ENCODE assay signal across 25 cellular contexts in the genomic region with DNA sequence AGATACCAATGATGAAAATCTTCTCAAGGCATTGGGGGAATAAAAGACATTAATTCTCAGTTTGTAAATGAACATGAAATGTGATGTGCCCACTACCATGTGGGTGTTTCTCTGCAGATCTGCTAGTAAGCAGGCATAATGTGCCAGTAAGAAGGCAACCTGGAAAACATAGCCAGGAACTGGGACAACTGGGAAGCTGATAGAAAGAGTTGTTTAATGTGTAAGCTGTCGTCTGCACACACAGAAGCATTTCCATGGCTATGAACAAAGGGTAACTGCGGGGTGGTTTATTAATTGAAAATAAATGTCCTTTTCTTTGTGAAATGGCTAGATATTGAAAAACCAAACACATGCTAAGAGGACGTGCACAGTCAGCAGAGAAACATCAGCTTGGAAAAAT. TPM values are rescaled to one million over a fixed set of nuclear protein-coding genes. Genes with fewer than 3 reads are reported as not detected.
DNase-seq lines count a peak whose midpoint lies in the region; ATAC-seq, FAIRE-seq and TF ChIP-seq lines count a peak whose summit lies in the region.
"Had no signal": no experiment of that assay in that cellular context is flagged by ENCODE, and none has a peak within 500 bp of the region (broad histone marks: within the 10 kb centered on the region; RNA-seq: fewer than 3 reads in every experiment).

No MANE protein-coding gene starts in this region.

- H4K20me1 ChIP-seq in HepG2 (ENCODE audit: insufficient read depth, low read length): no peaks in the 10 kb centered on the region

- H3K27me3 Mint-ChIP-seq in activated naive CD4-positive, alpha-beta T cell treated with anti-CD3 and anti-CD28 coated beads for 36 hours (ENCODE audit: low read depth): no peaks in the 10 kb centered on the region
- H3K27me3 Mint-ChIP-seq in naive thymus-derived CD8-positive, alpha-beta T cell: peaks cover 0 to 9% (median 2%) of the 10 kb centered on the region in 5 donors
- H3K27me3 Mint-ChIP-seq: CD4-positive, CD25-positive, alpha-beta regulatory T cell had no signal

- FAIRE-seq in HepG2 (lab: Jason Lieb, UNC): no peak
- FAIRE-seq: GM12878, GM19239, H54, HTR-8/SVneo had no signal

- no TSS peak for BruUV-seq in HepG2 (replicated peaks; lab: Mats Ljungman, UMichigan)

- no peak for TF ChIP-seq RAD21 in HepG2 (CRISPR knock-in tag; IDR thresholded peaks at IDR 0.05)

- in situ Hi-C loops in HepG2 (cut with HindIII; ENCODE audit: extremely low pct_ligation_motif_present, low pct_unique_long_range_greater_than_20kb): loop anchor here (10.0 kb wide), 1 partner anchor 1226 kb away; no protein-coding TSS in a partner anchor

- H3K79me1 ChIP-seq in mesenchymal stem cell (replicated peaks; ENCODE audit: low read length, poor library complexity, severe bottlenecking): no peaks in the 10 kb centered on the region
- no peaks in the 10 kb centered on the region for H3K79me1 ChIP-seq in neuronal stem cell (ENCODE audit: low read depth, low read length)

- H2BK12ac ChIP-seq in mesenchymal stem cell (ENCODE audit: low read length in 2 of 2): no peak overlapping the region
- no peak overlapping the region for H2BK12ac ChIP-seq in neuronal stem cell (ENCODE audit: low read length)

- H3K27ac ChIP-seq in right lobe of liver: no peak overlapping the region
- H3K27ac ChIP-seq in HepG2 (ENCODE audit: extremely low read length, insufficient read depth, low read length): no peak overlapping the region
- no peak overlapping the region for H3K27ac ChIP-seq in mesenchymal stem cell (ENCODE audit: low read length, poor library complexity, severe bottlenecking)
- H3K27ac ChIP-seq in neuronal stem cell (replicated peaks; ENCODE audit: low read length): no peak overlapping the region
- H3K27ac ChIP-seq: 22Rv1, GM23248 had no signal

- H3K36me3 Mint-ChIP-seq in activated naive CD4-positive, alpha-beta T cell treated with anti-CD3 and anti-CD28 coated beads for 36 hours (ENCODE audit: low read depth): no peaks in the 10 kb centered on the region
- H3K36me3 Mint-ChIP-seq in naive thymus-derived CD8-positive, alpha-beta T cell: no peaks in the 10 kb centered on the region
- H3K36me3 Mint-ChIP-seq: CD4-positive, CD25-positive, alpha-beta regulatory T cell; CD8-positive, alpha-beta memory T cell; IgD-negative memory B cell had no signal

- no peak overlapping the region for H4K8ac ChIP-seq in mesenchymal stem cell (ENCODE audit: low read length)
- no peak overlapping the region for H4K8ac ChIP-seq in neuronal stem cell (ENCODE audit: low read depth, low read length)

- ATAC-seq in right lobe of liver (peak in 3 of 4 donors; percentile 50 to 80 (median 52)), HepG2 (no peak)
- no peak for ATAC-seq in naive thymus-derived CD8-positive, alpha-beta T cell
- ATAC-seq: GM12878 had no signal

- TF ChIP-seq POLR2A in right lobe of liver (IDR thresholded peaks at IDR 0.05) (no peak), HepG2 (IDR thresholded peaks at IDR 0.05; ENCODE audit: insufficient read depth in 1 of 2, low read depth in 2 of 2, low read length in 2 of 2) (no peak)

- H3K4me2 ChIP-seq in HepG2 (ENCODE audit: low read depth, low read length) (no peak overlapping the region), mesenchymal stem cell (ENCODE audit: low read length, poor library complexity, severe bottlenecking) (no peak overlapping the region), neuronal stem cell (ENCODE audit: insufficient read depth, low read length, poor library complexity, severe bottlenecking) (no peak overlapping the region)

- H3K27me3 ChIP-seq in right lobe of liver (no peaks in the 10 kb centered on the region), HepG2 (ENCODE audit: control insufficient read depth in 1 of 2, insufficient read depth in 2 of 2, low read length in 2 of 2) (no peaks in the 10 kb centered on the region), mesenchymal stem cell (ENCODE audit: control insufficient read depth in 1 of 2, insufficient read depth in 1 of 2, low read length in 2 of 2) (no peaks in the 10 kb centered on the region), neuronal stem cell (ENCODE audit: control insufficient read depth in 3 of 3, insufficient read depth in 3 of 3, low read depth in 1 of 3, low read length in 3 of 3) (no peaks in the 10 kb centered on the region)
- H3K27me3 ChIP-seq: BE2C had no signal

- no peak overlapping the region for H3K4me3 Mint-ChIP-seq in activated naive CD4-positive, alpha-beta T cell treated with anti-CD3 and anti-CD28 coated beads for 36 hours
- H3K4me3 Mint-ChIP-seq in naive thymus-derived CD8-positive, alpha-beta T cell: no peak overlapping the region
- H3K4me3 Mint-ChIP-seq: CD4-positive, CD25-positive, alpha-beta regulatory T cell; CD8-positive, alpha-beta memory T cell; IgD-negative memory B cell had no signal

- H3K4me1 ChIP-seq in right lobe of liver (peaks cover 0 to 14% (median 0%) of the 10 kb centered on the region in 4 donors), HepG2 (ENCODE audit: insufficient read depth, low read length) (peaks cover 15% of the 10 kb centered on the region), mesenchymal stem cell (ENCODE audit: control insufficient read depth, insufficient read depth, low read depth, low read length) (no peaks in the 10 kb centered on the region), neuronal stem cell (ENCODE audit: control insufficient read depth in 2 of 2, insufficient read depth in 1 of 2, low read depth in 1 of 2, low read length in 2 of 2) (peaks cover 6 to 9% of the 10 kb centered on the region in 2 donors)
- H3K4me1 ChIP-seq: BE2C had no signal

- no peaks in the 10 kb centered on the region for H3K4me1 Mint-ChIP-seq in activated naive CD4-positive, alpha-beta T cell treated with anti-CD3 and anti-CD28 coated beads for 36 hours (ENCODE audit: low read depth)
- H3K4me1 Mint-ChIP-seq in naive thymus-derived CD8-positive, alpha-beta T cell: no peaks in the 10 kb centered on the region
- H3K4me1 Mint-ChIP-seq: CD4-positive, CD25-positive, alpha-beta regulatory T cell; CD8-positive, alpha-beta memory T cell; IgD-negative memory B cell had no signal

- no peak overlapping the region for H4K91ac ChIP-seq in mesenchymal stem cell (ENCODE audit: low read length)
- no peak overlapping the region for H4K91ac ChIP-seq in neuronal stem cell (ENCODE audit: low read depth, low read length, poor library complexity)

- TF ChIP-seq EP300 in HepG2 (IDR thresholded peaks at IDR 0.05; ENCODE audit: low read depth in 2 of 2, low read length in 2 of 2) (no peak), HepG2 (CRISPR knock-in tag; IDR thresholded peaks at IDR 0.05; ENCODE audit: borderline replicate concordance) (no peak)

- H3K4me3 ChIP-seq in right lobe of liver (no peak overlapping the region), HepG2 (replicated peaks in 1 of 3; ENCODE audit: insufficient read depth in 1 of 3, low read depth in 2 of 3, low read length in 3 of 3) (no peak overlapping the region), mesenchymal stem cell (ENCODE audit: insufficient read depth in 1 of 2, low read depth in 1 of 2, low read length in 2 of 2) (no peak overlapping the region), neuronal stem cell (ENCODE audit: low read length in 2 of 2) (no peak overlapping the region)
- H3K4me3 ChIP-seq: GM12878, GM23248 had no signal

- H2BK15ac ChIP-seq in mesenchymal stem cell (ENCODE audit: low read depth, poor library complexity, severe bottlenecking) (no peak overlapping the region), neuronal stem cell (ENCODE audit: low read length) (no peak overlapping the region)

- H3K79me2 ChIP-seq in HepG2 (ENCODE audit: insufficient read depth, low read length): no peaks in the 10 kb centered on the region

- no peak overlapping the region for H3K9ac ChIP-seq in HepG2 (ENCODE audit: insufficient read depth, low read depth, low read length)
- peak overlapping the region; percentile 42 for H3K9ac ChIP-seq in mesenchymal stem cell (ENCODE audit: low read length)
- H3K9ac ChIP-seq in neuronal stem cell (ENCODE audit: low read depth, low read length, poor library complexity): no peak overlapping the region
- H3K9ac ChIP-seq: GM23248 had no signal

- CTCF ChIA-PET in HepG2 (lab: Yijun Ruan, JAX; ENCODE audit: low intra/inter-chr PET ratio, low total read pairs): no interaction called here
- CTCF ChIA-PET in activated naive CD4-positive, alpha-beta T cell treated with anti-CD3 and anti-CD28 coated beads for 36 hours (lab: Charles Lee): no interaction called here

- no peak for TF ChIP-seq CTCF in right lobe of liver (IDR thresholded peaks at IDR 0.05)
- TF ChIP-seq CTCF in HepG2 (CRISPR knock-in tag; IDR thresholded peaks at IDR 0.05): no peak

- H3K27ac Mint-ChIP-seq in activated naive CD4-positive, alpha-beta T cell treated with anti-CD3 and anti-CD28 coated beads for 36 hours: no peak overlapping the region
- no peak overlapping the region for H3K27ac Mint-ChIP-seq in naive thymus-derived CD8-positive, alpha-beta T cell
- H3K27ac Mint-ChIP-seq: CD4-positive, CD25-positive, alpha-beta regulatory T cell; CD8-positive, alpha-beta memory T cell had no signal

- intact Hi-C loops in right lobe of liver (cut with DNase I) (no loop called here), HepG2 (cut with micrococcal nuclease; ENCODE audit: unreplicated experiment) (loop anchor here (10.0 kb wide), 4 partner anchors 146 to 356 kb away; no protein-coding TSS in a partner anchor)
- intact Hi-C loops in activated naive CD4-positive, alpha-beta T cell treated with anti-CD3 and anti-CD28 coated beads for 36 hours (cut with micrococcal nuclease): no loop called here

- H2AFZ ChIP-seq in HepG2 (ENCODE audit: low read length) (no peak overlapping the region), mesenchymal stem cell (ENCODE audit: low read depth, low read length) (no peak overlapping the region), neuronal stem cell (ENCODE audit: low read length) (peak overlapping the region; percentile 9)
- H2AFZ ChIP-seq: GM23248 had no signal

- H3K23ac ChIP-seq in mesenchymal stem cell (ENCODE audit: low read length in 2 of 2) (no peak overlapping the region), neuronal stem cell (ENCODE audit: low read depth, low read length, poor library complexity) (no peak overlapping the region)

- H3K36me3 ChIP-seq in right lobe of liver (no peaks in the 10 kb centered on the region), HepG2 (replicated peaks in 1 of 2; ENCODE audit: control insufficient read depth in 1 of 2, insufficient read depth in 2 of 2, low read length in 2 of 2) (no peaks in the 10 kb centered on the region), mesenchymal stem cell (ENCODE audit: control insufficient read depth in 1 of 2, insufficient read depth in 2 of 2, low read depth in 1 of 2, low read length in 2 of 2) (no peaks in the 10 kb centered on the region), neuronal stem cell (replicated peaks in 1 of 2; ENCODE audit: control insufficient read depth in 2 of 2, insufficient read depth in 2 of 2, low read length in 2 of 2) (no peaks in the 10 kb centered on the region)
- H3K36me3 ChIP-seq: BE2C had no signal

- H2AK5ac ChIP-seq in mesenchymal stem cell (ENCODE audit: low read length, severe bottlenecking): no peak overlapping the region
- H2AK5ac ChIP-seq in neuronal stem cell (ENCODE audit: low read depth, low read length): no peak overlapping the region

- H3K4ac ChIP-seq in mesenchymal stem cell (ENCODE audit: low read depth in 1 of 2, low read length in 2 of 2) (no peak overlapping the region), neuronal stem cell (ENCODE audit: low read length) (no peak overlapping the region)

- POLR2A ChIA-PET in HepG2 (lab: Yijun Ruan, JAX): no interaction called here
- POLR2A ChIA-PET in naive thymus-derived CD8-positive, alpha-beta T cell (lab: Charles Lee): no interaction called here

- DNase-seq in right lobe of liver (no peak), HepG2 (ENCODE audit: low spot score) (no peak), mesenchymal stem cell (no peak), neuronal stem cell (ENCODE audit: low spot score) (no peak), HK-2 (ENCODE audit: unreplicated experiment) (no peak)
- DNase-seq in activated naive CD4-positive, alpha-beta T cell treated with anti-CD3 and anti-CD28 coated beads for 36 hours: no peak
- no peak for DNase-seq in naive thymus-derived CD8-positive, alpha-beta T cell
- DNase-seq: BE2C; C1 segment of cervical spinal cord; CD4-positive, CD25-positive, alpha-beta regulatory T cell; CD8-positive, alpha-beta memory T cell; COR-L47; DMS 273 treated with DMSO at 0.1 percent for 48 hours; DMS53; DND-41; EL; GM23248; HCEC 1CT had no signal

- H3K18ac ChIP-seq in mesenchymal stem cell (ENCODE audit: low read depth in 1 of 2, low read length in 2 of 2) (no peak overlapping the region), neuronal stem cell (ENCODE audit: low read length) (no peak overlapping the region)

- no peak overlapping the region for H2BK5ac ChIP-seq in mesenchymal stem cell (ENCODE audit: low read depth, low read length, poor library complexity, severe bottlenecking)
- no peak overlapping the region for H2BK5ac ChIP-seq in neuronal stem cell (ENCODE audit: low read length)

- H2BK120ac ChIP-seq in mesenchymal stem cell (ENCODE audit: low read depth, low read length) (no peak overlapping the region), neuronal stem cell (ENCODE audit: low read depth, low read length) (no peak overlapping the region)

- 18% methylated on average over 3 of the region's 3 CpGs for WGBS in right lobe of liver (ENCODE audit: insufficient coverage, low coverage, low lambda C conversion rate, missing lambda C conversion rate)
- WGBS in HepG2 (ENCODE audit: low lambda C conversion rate): 13% methylated on average over 3 of the region's 3 CpGs
- 79% methylated on average over 3 of the region's 3 CpGs for WGBS in mesenchymal stem cell
- no CpG with 5 or more reads among the region's 3 CpGs for WGBS in neuronal stem cell (ENCODE audit: extremely low coverage in 2 of 2, insufficient read length in 2 of 2, insufficient replicate concordance in 1 of 2), 2 donors

- H3K14ac ChIP-seq in mesenchymal stem cell (ENCODE audit: low read length in 2 of 2): no peak overlapping the region
- H3K14ac ChIP-seq in neuronal stem cell (ENCODE audit: low read length): no peak overlapping the region

- H3K9me3 ChIP-seq in right lobe of liver (no peaks in the 10 kb centered on the region), HepG2 (ENCODE audit: low read length) (no peaks in the 10 kb centered on the region), mesenchymal stem cell (ENCODE audit: control insufficient read depth, low read length) (no peaks in the 10 kb centered on the region), neuronal stem cell (replicated peaks in 1 of 2; ENCODE audit: control insufficient read depth in 2 of 2, insufficient read depth in 1 of 2, low read depth in 1 of 2, low read length in 2 of 2) (no peaks in the 10 kb centered on the region)
- H3K9me3 ChIP-seq: BE2C had no signal

- peaks cover 2% of the 10 kb centered on the region for H3K9me3 Mint-ChIP-seq in activated naive CD4-positive, alpha-beta T cell treated with anti-CD3 and anti-CD28 coated beads for 36 hours
- peaks cover 0 to 2% (median 0%) of the 10 kb centered on the region in 9 donors for H3K9me3 Mint-ChIP-seq in naive thymus-derived CD8-positive, alpha-beta T cell

RNA-seq across cellular contexts. Expression of a gene that starts 52.0 kb away (rescaled TPM):
- under 1 TPM in 3 of 6 experiments, not detected in 3; 0.12 to 0.37 (median 0.23) TPM for total RNA-seq in right lobe of liver
- total RNA-seq in HepG2 (2016; rRNA removed; fragmentation: Illumina TruSeq; extraction: Trizol): 0.15 and 0.34 TPM in 2 replicates
- total RNA-seq in HepG2 (2016; cell fraction: cytosol; rRNA removed; fragmentation: Illumina TruSeq; extraction: Trizol; ENCODE audit: low read depth): not detected in 2 replicates
- 0.09 and 0.18 TPM in 2 replicates for total RNA-seq in HepG2 (2016; cell fraction: insoluble cytoplasmic fraction; rRNA removed; fragmentation: Illumina TruSeq; extraction: Trizol)
- 0.07 TPM in 1 of 2 replicates, not detected in the other for total RNA-seq in HepG2 (2016; cell fraction: membrane; rRNA removed; fragmentation: Illumina TruSeq; extraction: Trizol)
- total RNA-seq in HepG2 (2016; cell fraction: nucleus; rRNA removed; fragmentation: Illumina TruSeq; extraction: Trizol): 0.25 TPM in 1 of 2 replicates, not detected in the other
- polyA plus RNA-seq in HepG2 (2011; rRNA removed): 0.05 and 0.09 TPM in 2 replicates
- 0.05 TPM in 1 of 2 replicates, not detected in the other for polyA plus RNA-seq in HepG2 (2011; cell fraction: cytosol; rRNA removed)
- 0.09 and 0.11 TPM in 2 replicates for polyA plus RNA-seq in HepG2 (2011; cell fraction: nucleus; rRNA removed)
- 0.15 and 0.20 TPM in 2 replicates for polyA plus RNA-seq in HepG2 (2012)
- polyA plus RNA-seq in HepG2 (2016; cell fraction: cytosol; fragmentation: Illumina TruSeq; extraction: Trizol; ENCODE audit: low read depth): not detected in 2 replicates
- polyA plus RNA-seq in HepG2 (2016; cell fraction: insoluble cytoplasmic fraction; fragmentation: Illumina TruSeq; extraction: Trizol; ENCODE audit: low read depth): 0.10 TPM in 1 of 2 replicates, not detected in the other
- polyA plus RNA-seq in HepG2 (2016; cell fraction: membrane; fragmentation: Illumina TruSeq; extraction: Trizol; ENCODE audit: low read depth): 0.07 TPM in 1 of 2 replicates, not detected in the other
- 0.21 TPM in 1 of 2 replicates, not detected in the other for polyA plus RNA-seq in HepG2 (2016; cell fraction: nucleus; fragmentation: Illumina TruSeq; extraction: Trizol; ENCODE audit: insufficient read depth, low read depth)
- not detected in 2 replicates for polyA minus RNA-seq in HepG2 (2011; rRNA and poly(A)+ RNA removed; ENCODE audit: low replicate concordance)
- not detected in 2 replicates for polyA minus RNA-seq in HepG2 (2011; cell fraction: cytosol; rRNA and poly(A)+ RNA removed)
- 0.26 and 0.99 TPM in 2 replicates for polyA minus RNA-seq in HepG2 (2011; cell fraction: nucleus; rRNA and poly(A)+ RNA removed)
- polyA plus RNA-seq in mesenchymal stem cell (2013, experiment 1 of 2): 0.06 TPM
- 0.07 TPM for polyA plus RNA-seq in mesenchymal stem cell (2013, experiment 2 of 2)
- 0.07 TPM for polyA plus RNA-seq in neuronal stem cell (2013, experiment 1 of 2)
- 0.07 TPM for polyA plus RNA-seq in neuronal stem cell (2013, experiment 2 of 2)
- under 1 TPM; 0.14 to 0.25 TPM for total RNA-seq in activated naive CD4-positive, alpha-beta T cell treated with anti-CD3 and anti-CD28 coated beads for 36 hours
- total RNA-seq in naive thymus-derived CD8-positive, alpha-beta T cell: under 1 TPM; 0.47 TPM
- polyA plus RNA-seq in naive thymus-derived CD8-positive, alpha-beta T cell: not detected
- total RNA-seq: CD4-positive, CD25-positive, alpha-beta regulatory T cell; G401; GM23248 had no signal
- polyA plus RNA-seq: CD4-positive, CD25-positive, alpha-beta regulatory T cell; CD8-positive, alpha-beta memory T cell; GM23248; IgD-negative memory B cell had no signal

Comparison
In these comparisons a context has a peak if more than half of its experiments do, and no peak if none do; other contexts are left out.
1. ATAC-seq: peak in right lobe of liver (3 of 4); none in HepG2 (single experiment) and naive thymus-derived CD8-positive, alpha-beta T cell (0 of 2).